ENCODE assay signal across 8 cellular contexts in the genomic region with DNA sequence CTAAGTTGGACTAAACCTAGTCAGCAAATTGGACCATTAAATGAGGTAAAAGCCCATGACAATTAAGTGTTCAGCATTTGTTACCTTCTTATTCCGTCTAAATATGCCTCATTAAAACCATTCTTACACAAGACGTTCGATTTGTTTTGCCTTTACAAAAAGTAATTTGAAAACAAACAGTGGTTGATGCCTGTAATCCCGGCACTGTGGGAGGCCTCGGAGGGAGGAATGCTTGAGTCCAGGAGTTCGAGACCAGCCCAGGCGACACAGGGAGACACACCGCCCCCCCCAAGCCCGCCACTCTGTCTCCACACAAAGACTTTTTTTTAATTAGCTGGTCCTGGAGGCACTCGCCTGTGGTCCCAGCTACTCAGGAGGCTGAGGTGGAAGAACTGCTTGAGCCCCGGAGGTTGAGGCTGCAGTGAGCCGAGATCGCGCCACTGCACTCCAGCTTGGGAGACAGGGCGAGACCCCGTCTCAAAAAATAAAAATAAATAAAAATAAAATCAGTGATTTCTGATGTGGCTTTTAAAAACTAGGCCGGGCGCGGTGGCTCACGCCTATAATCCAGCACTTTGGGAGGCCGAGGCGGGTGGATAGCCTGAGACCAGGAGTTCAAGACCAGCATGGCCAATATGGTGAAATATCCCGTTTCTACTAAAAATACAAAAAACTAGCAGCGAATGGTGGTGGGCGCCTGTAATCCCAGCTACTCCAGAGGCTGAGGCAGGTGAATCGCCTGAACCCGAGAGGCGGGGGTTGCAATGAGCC. TPM values are rescaled to one million over a fixed set of nuclear protein-coding genes. Genes with fewer than 3 reads are reported as not detected.
A peak's percentile ranks its signal among the peaks of the same experiment; 100 is the strongest.
DNase-seq lines count a peak whose midpoint lies in the region; TF ChIP-seq lines count a peak whose summit lies in the region.

No MANE protein-coding gene starts in this region.

- 12 to 22% methylated on average over 28 of the region's 28 CpGs for WGBS in sigmoid colon, 2 donors

- DNase-seq in AG10803 (ENCODE audit: low read depth): no peak
- DNase-seq in HFF-Myc (ENCODE audit: extremely low read depth, low read depth): no peak
- no peak for DNase-seq in activated T-helper 1 cell treated with anti-CD3 and anti-CD28 coated beads, Interleukin-12 subunit alpha, Interleukin-12 subunit beta, Interleukin-2, Interleukin-4 antibody, amounts not matched to agents 30 ng/mL and 10 ng/mL and 1 ng/mL, durations not matched to agents 14 hours and 24 hours and 36 hours (ENCODE audit: low spot score)
- DNase-seq in right atrium auricular region (ENCODE audit: low spot score): peak; percentile 62
- peak; percentile 68 for DNase-seq in sigmoid colon
- no peak for DNase-seq in GM19238 (ENCODE audit: insufficient read length, low spot score)
- no peak for DNase-seq in midbrain (lab: John Stamatoyannopoulos, UW)
- DNase-seq in NCI-H524 treated with DMSO at 0.1 percent for 48 hours (lab: John Stamatoyannopoulos, UW): no peak

- H3K27me3 Mint-ChIP-seq in activated T-helper 1 cell treated with anti-CD3 and anti-CD28 coated beads, Interleukin-12 subunit alpha, Interleukin-12 subunit beta, Interleukin-2, Interleukin-4 antibody, amounts not matched to agents 30 ng/mL and 10 ng/mL and 1 ng/mL, durations not matched to agents 14 hours and 24 hours and 36 hours (ENCODE audit: insufficient read depth): peaks cover 7% of the 10 kb centered on the region

- no peak for TF ChIP-seq EP300 in sigmoid colon (IDR thresholded peaks at IDR 0.05)

- H3K9me3 ChIP-seq in right atrium auricular region (no peaks in the 10 kb centered on the region), sigmoid colon (no peaks in the 10 kb centered on the region)

- H3K36me3 Mint-ChIP-seq in activated T-helper 1 cell treated with anti-CD3 and anti-CD28 coated beads, Interleukin-12 subunit alpha, Interleukin-12 subunit beta, Interleukin-2, Interleukin-4 antibody, amounts not matched to agents 30 ng/mL and 10 ng/mL and 1 ng/mL, durations not matched to agents 14 hours and 24 hours and 36 hours (ENCODE audit: low read depth): peaks cover 23% of the 10 kb centered on the region

- H3K4me3 ChIP-seq in AG10803 (ENCODE audit: low read length) (peak overlapping the region; percentile 89), HFF-Myc (replicated peaks; ENCODE audit: low read depth, low read length) (peak overlapping the region; percentile 88), right atrium auricular region (peak overlapping the region; percentile 79 to 89), sigmoid colon (peak overlapping the region; percentile 82 to 97 (median 88))

- H3K27ac ChIP-seq in right atrium auricular region (peak overlapping the region; percentile 61 to 96), sigmoid colon (peak overlapping the region; percentile 92 to 96 (median 94))

- H3K27me3 ChIP-seq in right atrium auricular region (no peaks in the 10 kb centered on the region), sigmoid colon (no peaks in the 10 kb centered on the region)

- TF ChIP-seq POLR2A in sigmoid colon (IDR thresholded peaks at IDR 0.05): peak in 1 of 2 donors; percentile 26

- no peak for TF ChIP-seq CTCF in AG10803 (conservative IDR thresholded peaks at IDR 0.05; ENCODE audit: low read length)
- TF ChIP-seq CTCF in HFF-Myc (IDR thresholded peaks at IDR 0.05; ENCODE audit: low read depth, low read length, missing control alignments): no peak
- TF ChIP-seq CTCF in right atrium auricular region (IDR thresholded peaks at IDR 0.05): no peak
- no peak for TF ChIP-seq CTCF in sigmoid colon (IDR thresholded peaks at IDR 0.05)

- H3K9me3 Mint-ChIP-seq in activated T-helper 1 cell treated with anti-CD3 and anti-CD28 coated beads, Interleukin-12 subunit alpha, Interleukin-12 subunit beta, Interleukin-2, Interleukin-4 antibody, amounts not matched to agents 30 ng/mL and 10 ng/mL and 1 ng/mL, durations not matched to agents 14 hours and 24 hours and 36 hours: no peaks in the 10 kb centered on the region

- peaks cover 28% of the 10 kb centered on the region for H3K4me1 Mint-ChIP-seq in activated T-helper 1 cell treated with anti-CD3 and anti-CD28 coated beads, Interleukin-12 subunit alpha, Interleukin-12 subunit beta, Interleukin-2, Interleukin-4 antibody, amounts not matched to agents 30 ng/mL and 10 ng/mL and 1 ng/mL, durations not matched to agents 14 hours and 24 hours and 36 hours (ENCODE audit: low read depth)

- peak overlapping the region; percentile 97 for H3K27ac Mint-ChIP-seq in activated T-helper 1 cell treated with anti-CD3 and anti-CD28 coated beads, Interleukin-12 subunit alpha, Interleukin-12 subunit beta, Interleukin-2, Interleukin-4 antibody, amounts not matched to agents 30 ng/mL and 10 ng/mL and 1 ng/mL, durations not matched to agents 14 hours and 24 hours and 36 hours

- H3K36me3 ChIP-seq in right atrium auricular region: no peaks in the 10 kb centered on the region
- H3K36me3 ChIP-seq in sigmoid colon: no peaks in the 10 kb centered on the region

- intact Hi-C loops in activated T-helper 1 cell treated with anti-CD3 and anti-CD28 coated beads, Interleukin-12 subunit alpha, Interleukin-12 subunit beta, Interleukin-2, Interleukin-4 antibody, amounts not matched to agents 30 ng/mL and 10 ng/mL and 1 ng/mL, durations not matched to agents 14 hours and 24 hours and 36 hours (cut with micrococcal nuclease): loop anchor here (5.0 to 10.0 kb wide), 4 partner anchors 202 to 1181 kb away; partner anchors contain the start of genes CISTR and ITGB7
- intact Hi-C loops in sigmoid colon (cut with DNase I): no loop called here

- peak overlapping the region; percentile 95 for H3K4me3 Mint-ChIP-seq in activated T-helper 1 cell treated with anti-CD3 and anti-CD28 coated beads, Interleukin-12 subunit alpha, Interleukin-12 subunit beta, Interleukin-2, Interleukin-4 antibody, amounts not matched to agents 30 ng/mL and 10 ng/mL and 1 ng/mL, durations not matched to agents 14 hours and 24 hours and 36 hours

- H3K4me1 ChIP-seq in right atrium auricular region (peaks cover 0 to 44% of the 10 kb centered on the region in 2 donors), sigmoid colon (peaks cover 0 to 42% (median 40%) of the 10 kb centered on the region in 4 donors)

RNA-seq across cellular contexts. Expression of gene EIF4B, which starts 0.9 kb away (rescaled TPM):
- total RNA-seq in activated T-helper 1 cell treated with anti-CD3 and anti-CD28 coated beads, Interleukin-12 subunit alpha, Interleukin-12 subunit beta, Interleukin-2, Interleukin-4 antibody, amounts not matched to agents 30 ng/mL and 10 ng/mL and 1 ng/mL, durations not matched to agents 14 hours and 24 hours and 36 hours: 463 and 473 TPM in 2 replicates
- total RNA-seq in right atrium auricular region (100 to 1,000 TPM; 272 to 383 TPM), sigmoid colon (100 to 1,000 TPM; 475 to 575 (median 524) TPM)
- 100 to 1,000 TPM; 136 to 233 (median 218) TPM for polyA plus RNA-seq in sigmoid colon

RNA-seq across cellular contexts. Expression of gene TNS2, which starts 44.5 kb away (rescaled TPM):
- total RNA-seq in activated T-helper 1 cell treated with anti-CD3 and anti-CD28 coated beads, Interleukin-12 subunit alpha, Interleukin-12 subunit beta, Interleukin-2, Interleukin-4 antibody, amounts not matched to agents 30 ng/mL and 10 ng/mL and 1 ng/mL, durations not matched to agents 14 hours and 24 hours and 36 hours: 2.7 and 3.1 TPM in 2 replicates
- total RNA-seq in right atrium auricular region: 100 to 1,000 TPM in 1 of 2 donors, 10 to 100 TPM in 1; 76.2 to 153 TPM
- total RNA-seq in sigmoid colon: 100 to 1,000 TPM; 109 to 117 (median 113) TPM
- 10 to 100 TPM; 12.5 to 60.1 (median 47.4) TPM for polyA plus RNA-seq in sigmoid colon

RNA-seq across cellular contexts. Expression of gene KRT18, which starts 56.5 kb away (rescaled TPM):
- 3.2 and 3.9 TPM in 2 replicates for total RNA-seq in activated T-helper 1 cell treated with anti-CD3 and anti-CD28 coated beads, Interleukin-12 subunit alpha, Interleukin-12 subunit beta, Interleukin-2, Interleukin-4 antibody, amounts not matched to agents 30 ng/mL and 10 ng/mL and 1 ng/mL, durations not matched to agents 14 hours and 24 hours and 36 hours
- total RNA-seq in right atrium auricular region: 100 to 1,000 TPM in 1 of 2 donors, 10 to 100 TPM in 1; 85.1 to 150 TPM
- 1 to 10 TPM; 1.5 to 3.9 (median 2.5) TPM for total RNA-seq in sigmoid colon
- 100 to 1,000 TPM; 596 to 847 (median 800) TPM for polyA plus RNA-seq in sigmoid colon

Comparison
In these comparisons a context has a peak if more than half of its experiments do, and no peak if none do; other contexts are left out.
1. DNase-seq: peak in right atrium auricular region (single experiment) and sigmoid colon (single experiment); none in AG10803 (single experiment), HFF-Myc (single experiment), activated T-helper 1 cell treated with anti-CD3 and anti-CD28 coated beads, Interleukin-12 subunit alpha, Interleukin-12 subunit beta, Interleukin-2, Interleukin-4 antibody, amounts not matched to agents 30 ng/mL and 10 ng/mL and 1 ng/mL, durations not matched to agents 14 hours and 24 hours and 36 hours (single experiment), GM19238 (single experiment), midbrain (single experiment) and NCI-H524 treated with DMSO at 0.1 percent for 48 hours (single experiment).
2. RNA of gene TNS2, which starts 44.5 kb away (total RNA-seq): 76.2 to 153 TPM in right atrium auricular region and 109 to 117 TPM in sigmoid colon; 2.7 to 3.1 TPM in activated T-helper 1 cell treated with anti-CD3 and anti-CD28 coated beads, Interleukin-12 subunit alpha, Interleukin-12 subunit beta, Interleukin-2, Interleukin-4 antibody, amounts not matched to agents 30 ng/mL and 10 ng/mL and 1 ng/mL, durations not matched to agents 14 hours and 24 hours and 36 hours; every median in the first group is over 10 times any median in the second.
3. RNA of gene KRT18, which starts 56.5 kb away (total RNA-seq): 85.1 to 150 TPM in right atrium auricular region; 3.2 to 3.9 TPM in activated T-helper 1 cell treated with anti-CD3 and anti-CD28 coated beads, Interleukin-12 subunit alpha, Interleukin-12 subunit beta, Interleukin-2, Interleukin-4 antibody, amounts not matched to agents 30 ng/mL and 10 ng/mL and 1 ng/mL, durations not matched to agents 14 hours and 24 hours and 36 hours and 1.5 to 3.9 TPM in sigmoid colon; every median in the first group is over 10 times any median in the second.
4. Peak in every context shown above with its lines, with median percentiles within 50 percentile points of each other: H3K4me3 ChIP-seq.